ENCODE assay signal across 14 cellular contexts in the genomic region with DNA sequence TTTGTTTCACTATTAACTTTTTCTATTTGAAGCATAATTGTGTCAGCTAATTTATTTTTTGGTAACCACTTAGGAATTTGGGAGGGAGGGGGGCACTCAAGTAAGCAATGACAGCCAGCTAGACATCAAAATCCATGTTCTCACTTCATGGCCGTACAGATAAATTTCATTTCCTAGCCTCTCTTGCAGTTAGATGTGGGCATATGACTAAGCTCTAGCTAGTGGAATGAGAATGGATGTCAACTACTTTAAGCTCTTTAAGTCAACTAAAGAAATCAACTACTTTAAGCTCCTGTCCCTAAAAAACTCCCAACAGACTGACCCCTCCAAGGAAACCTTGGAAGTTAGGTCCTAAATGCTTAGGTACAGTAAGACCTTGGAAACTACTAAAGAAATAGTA.
DNase-seq lines count a peak whose midpoint lies in the region; ATAC-seq and TF ChIP-seq lines count a peak whose summit lies in the region.
"Had no signal": no experiment of that assay in that cellular context is flagged by ENCODE, and none has a peak within 500 bp of the region (broad histone marks: within the 10 kb centered on the region; RNA-seq: fewer than 3 reads in every experiment).

No MANE protein-coding gene starts in this region.

- H3K36me3 ChIP-seq in CD4-positive, CD25-positive, alpha-beta regulatory T cell (ENCODE audit: control insufficient read depth, insufficient read depth, low read length): no peaks in the 10 kb centered on the region
- H3K36me3 ChIP-seq in OCI-LY7 (ENCODE audit: insufficient read depth, low read length) (peaks cover 47% of the 10 kb centered on the region; the same call in 1 of the 2 replicates), fibroblast of lung (ENCODE audit: control insufficient read depth, insufficient read depth, low read length) (no peaks in the 10 kb centered on the region)

- H3K4me2 ChIP-seq in OCI-LY7 (ENCODE audit: low read length) (peak overlapping the region; percentile 73), fibroblast of lung (ENCODE audit: extremely low read depth, insufficient read depth, low read length) (peak overlapping the region; percentile 26)

- CTCF ChIA-PET in OCI-LY7 (lab: Charles Lee; ENCODE audit: unreplicated experiment): interaction anchor here (0.8 to 1.4 kb wide), 3 partner anchors 17 to 24 kb away, joined by 3 read pairs; no protein-coding TSS in a partner anchor

- no peaks in the 10 kb centered on the region for H3K9me3 Mint-ChIP-seq in CD4-positive, CD25-positive, alpha-beta regulatory T cell

- no peak for TF ChIP-seq CTCF in OCI-LY7 (conservative IDR thresholded peaks at IDR 0.05; ENCODE audit: low read length)
- no peak for TF ChIP-seq CTCF in fibroblast of lung (conservative IDR thresholded peaks at IDR 0.05 in 1 of 2, IDR thresholded peaks at IDR 0.05 in 1 of 2; ENCODE audit: low read depth in 1 of 2, low read length in 2 of 2)

- peaks cover 46 to 65% (median 57%) of the 10 kb centered on the region in 4 donors for H3K4me1 Mint-ChIP-seq in CD4-positive, CD25-positive, alpha-beta regulatory T cell

- H3K27me3 Mint-ChIP-seq in CD4-positive, CD25-positive, alpha-beta regulatory T cell: no peaks in the 10 kb centered on the region

- peak in 1 of 2 donors; percentile 23 for ATAC-seq in CD4-positive, CD25-positive, alpha-beta regulatory T cell (ENCODE audit: low read depth in 2 of 2)
- ATAC-seq in esophagus mucosa: no peak
- no peak for ATAC-seq in HG02840 (IDR thresholded peaks at IDR 0.05; ENCODE audit: low FRiP score, unreplicated experiment)
- ATAC-seq in GM21423 (IDR thresholded peaks at IDR 0.05; ENCODE audit: unreplicated experiment): no peak

- intact Hi-C loops in OCI-LY7 (cut with micrococcal nuclease; ENCODE audit: unreplicated experiment): no loop called here

- H3K4me1 ChIP-seq in CD4-positive, CD25-positive, alpha-beta regulatory T cell (ENCODE audit: control insufficient read depth, insufficient read depth, low read length, poor library complexity, severe bottlenecking): peaks cover 35% of the 10 kb centered on the region
- peaks cover 42% of the 10 kb centered on the region for H3K4me1 ChIP-seq in OCI-LY7 (ENCODE audit: insufficient read depth, low read length, poor library complexity, severe bottlenecking)
- no peaks in the 10 kb centered on the region for H3K4me1 ChIP-seq in fibroblast of lung (ENCODE audit: control insufficient read depth, extremely low read depth, insufficient read depth, low read length)

- DNase-seq in AG20443 (ENCODE audit: low spot score): peak; percentile 12
- no peak for DNase-seq in CD4-positive, CD25-positive, alpha-beta regulatory T cell
- DNase-seq in OCI-LY7 (ENCODE audit: low spot score): no peak
- peak; percentile 11 to 45 for DNase-seq in fibroblast of lung (ENCODE audit: low read depth in 2 of 2)
- no peak for DNase-seq in hypothalamus (lab: John Stamatoyannopoulos, UW)
- DNase-seq: Caco-2, GDM1, NCI-H1436 treated with DMSO at 0.1 percent for 48 hours, NCI-H446, psoas muscle, SW 1271 had no signal

- H3K27ac ChIP-seq in CD4-positive, CD25-positive, alpha-beta regulatory T cell (ENCODE audit: insufficient read depth, low read length, poor library complexity, severe bottlenecking): peak overlapping the region; percentile 79
- H3K27ac ChIP-seq in OCI-LY7 (ENCODE audit: low read depth, low read length, poor library complexity, severe bottlenecking) (peak overlapping the region; percentile 78), fibroblast of lung (ENCODE audit: insufficient read depth, low read length) (no peak overlapping the region)
- H3K27ac ChIP-seq: psoas muscle had no signal

- H3K9me2 ChIP-seq in OCI-LY7 (ENCODE audit: insufficient read depth, low read length): no peaks in the 10 kb centered on the region

- H3K36me3 Mint-ChIP-seq in CD4-positive, CD25-positive, alpha-beta regulatory T cell: no peaks in the 10 kb centered on the region

- BruUV-seq in OCI-LY7 (replicated peaks; lab: Mats Ljungman, UMichigan): no TSS peak

- peak overlapping the region; percentile 35 to 70 (median 62) for H3K4me3 Mint-ChIP-seq in CD4-positive, CD25-positive, alpha-beta regulatory T cell

- peaks cover 79% of the 10 kb centered on the region for H3K79me2 ChIP-seq in OCI-LY7 (ENCODE audit: insufficient read depth, low read depth, low read length)
- H3K79me2 ChIP-seq in fibroblast of lung (ENCODE audit: control insufficient read depth, insufficient read depth, low read length): peaks cover 3% of the 10 kb centered on the region

- H3K27ac Mint-ChIP-seq in CD4-positive, CD25-positive, alpha-beta regulatory T cell: peak overlapping the region; percentile 83 to 98 (median 96)

- H2AFZ ChIP-seq in OCI-LY7 (ENCODE audit: low read length) (no peak overlapping the region; the same call in 1 of the 2 replicates), fibroblast of lung (ENCODE audit: low read length) (no peak overlapping the region)

- no peak overlapping the region for H3K9ac ChIP-seq in fibroblast of lung (ENCODE audit: insufficient read depth, low read length)

- H3K4me3 ChIP-seq in CD4-positive, CD25-positive, alpha-beta regulatory T cell (ENCODE audit: low read depth, low read length): peak overlapping the region; percentile 70
- peak overlapping the region; percentile 45 for H3K4me3 ChIP-seq in OCI-LY7 (ENCODE audit: low read depth, low read length, poor library complexity, severe bottlenecking)
- H3K4me3 ChIP-seq in fibroblast of lung (replicated peaks in 1 of 4; ENCODE audit: control extremely low read depth in 1 of 4, insufficient read depth in 1 of 4, low read depth in 3 of 4, low read length in 4 of 4): no peak overlapping the region
- H3K4me3 ChIP-seq: psoas muscle had no signal

- H3K9me3 ChIP-seq in CD4-positive, CD25-positive, alpha-beta regulatory T cell (ENCODE audit: control insufficient read depth in 2 of 2, low read length in 2 of 2): no peaks in the 10 kb centered on the region
- H3K9me3 ChIP-seq in OCI-LY7 (ENCODE audit: low read length) (no peaks in the 10 kb centered on the region), fibroblast of lung (ENCODE audit: control insufficient read depth, insufficient read depth, low read depth, low read length) (no peaks in the 10 kb centered on the region)
- H3K9me3 ChIP-seq: Caco-2, psoas muscle had no signal

- H3K27me3 ChIP-seq in CD4-positive, CD25-positive, alpha-beta regulatory T cell (ENCODE audit: control insufficient read depth, insufficient read depth, low read length): no peaks in the 10 kb centered on the region
- no peaks in the 10 kb centered on the region for H3K27me3 ChIP-seq in fibroblast of lung (ENCODE audit: control insufficient read depth, insufficient read depth, low read length)

- H4K20me1 ChIP-seq in OCI-LY7 (ENCODE audit: insufficient read depth, low read length): peaks cover 14% of the 10 kb centered on the region; the same call in 1 of the 2 replicates
- H4K20me1 ChIP-seq in fibroblast of lung (ENCODE audit: control insufficient read depth, extremely low read depth, insufficient read depth, low read length): no peaks in the 10 kb centered on the region

- POLR2A ChIA-PET in OCI-LY7 (lab: Charles Lee): interaction anchor here (0.6 to 2.6 kb wide), 13 partner anchors 8 to 405 kb away, joined by 3 to 11 read pairs (median 5); no protein-coding TSS in a partner anchor

Comparison
In these comparisons a context has a peak if more than half of its experiments do, and no peak if none do; other contexts are left out.
1. DNase-seq: peak in AG20443 (single experiment) and fibroblast of lung (2 of 2); none in CD4-positive, CD25-positive, alpha-beta regulatory T cell (0 of 3), OCI-LY7 (single experiment) and hypothalamus (0 of 51).
2. H3K4me3 ChIP-seq: peak in CD4-positive, CD25-positive, alpha-beta regulatory T cell (single experiment) and OCI-LY7 (single experiment); none in fibroblast of lung (0 of 4).